ENCODE assay signal across 15 cellular contexts in the genomic region with DNA sequence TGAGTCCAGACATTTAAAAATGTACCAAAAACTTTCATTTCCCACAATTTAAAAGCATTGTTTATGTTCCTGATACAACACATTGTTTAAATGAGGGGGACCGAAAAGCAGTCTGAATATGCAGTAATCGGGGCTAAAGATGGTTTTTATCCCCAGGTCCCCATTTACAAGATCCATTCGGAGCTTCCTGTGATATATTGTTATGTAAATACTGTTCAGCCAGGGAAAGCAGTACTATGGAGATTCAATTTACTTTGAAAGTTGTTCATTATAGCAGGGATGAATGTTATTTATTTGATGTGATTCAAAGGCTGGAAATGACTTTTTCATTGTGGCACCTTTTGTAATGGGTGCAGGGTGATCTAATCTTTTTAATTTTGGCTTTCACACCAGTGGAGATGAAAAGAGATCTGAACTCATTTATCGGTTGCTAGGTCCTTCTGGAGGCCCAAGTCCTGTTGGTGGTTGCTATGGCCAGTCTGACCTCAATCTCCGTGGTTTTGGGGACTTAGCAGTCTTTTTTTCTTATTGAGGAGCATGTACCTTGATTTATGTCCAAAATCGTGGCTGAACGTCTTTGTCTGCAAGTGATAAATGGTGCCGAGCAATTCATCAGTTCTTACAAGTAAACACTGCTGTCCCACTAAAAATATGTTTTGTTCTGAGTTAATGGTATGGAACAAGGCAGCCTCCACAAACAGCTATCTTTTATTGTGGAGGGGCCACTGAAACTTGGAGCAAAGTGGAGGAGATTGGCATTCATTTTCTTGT. TPM values are rescaled to one million over a fixed set of nuclear protein-coding genes. Genes with fewer than 3 reads are reported as not detected.
A peak's percentile ranks its signal among the peaks of the same experiment; 100 is the strongest.
DNase-seq lines count a peak whose midpoint lies in the region; ATAC-seq and TF ChIP-seq lines count a peak whose summit lies in the region.
"Had no signal": no experiment of that assay in that cellular context is flagged by ENCODE, and none has a peak within 500 bp of the region (broad histone marks: within the 10 kb centered on the region; RNA-seq: fewer than 3 reads in every experiment).

No MANE protein-coding gene starts in this region.

- no peaks in the 10 kb centered on the region for H3F3A ChIP-seq in smooth muscle cell (ENCODE audit: low read depth)

- DNase-seq in NCI-H1105 treated with DMSO at 0.1 percent for 48 hours (lab: John Stamatoyannopoulos, UW): peak; percentile 76
- DNase-seq in NCI-H1105 (lab: John Stamatoyannopoulos, UW): no peak
- DNase-seq in SHP77 (lab: John Stamatoyannopoulos, UW): peak; percentile 43 to 62
- DNase-seq in smooth muscle cell (lab: John Stamatoyannopoulos, UW; ENCODE audit: unreplicated experiment): no peak
- DNase-seq in GF-D8 (lab: John Stamatoyannopoulos, UW): no peak
- DNase-seq: 8988T; activated naive CD4-positive, alpha-beta T cell treated with anti-CD3 and anti-CD28 coated beads for 36 hours; CD4-positive, alpha-beta memory T cell had no signal

- H3K9ac ChIP-seq in iPS-20b (ENCODE audit: low read depth, low read length) (peak overlapping the region; percentile 98; the same call in 1 of the 2 replicates), smooth muscle cell (ENCODE audit: low read depth) (no peak overlapping the region)

- TF ChIP-seq CTCF in smooth muscle cell (IDR thresholded peaks at IDR 0.05; ENCODE audit: borderline replicate concordance, insufficient read depth, poor library complexity, severe bottlenecking): no peak

- no peak overlapping the region for H2AFZ ChIP-seq in smooth muscle cell (ENCODE audit: low read depth)

- H3K79me2 ChIP-seq in smooth muscle cell (ENCODE audit: low read depth): no peaks in the 10 kb centered on the region

- H4K20me1 ChIP-seq in smooth muscle cell (ENCODE audit: low read depth): no peaks in the 10 kb centered on the region

- 21% methylated on average over 8 of the region's 8 CpGs for WGBS in smooth muscle cell (ENCODE audit: low lambda C conversion rate)

- H3K4me3 ChIP-seq in iPS-20b (ENCODE audit: low read length) (peak overlapping the region; percentile 98), smooth muscle cell (peak overlapping the region; percentile 45)
- H3K4me3 ChIP-seq: skin epidermis, thoracic aorta had no signal

- H3K36me3 ChIP-seq in iPS-20b (ENCODE audit: insufficient read depth, low read depth, low read length): peaks cover 7% of the 10 kb centered on the region; the same call in 1 of the 2 replicates
- no peaks in the 10 kb centered on the region for H3K36me3 ChIP-seq in smooth muscle cell (ENCODE audit: low read depth)
- H3K36me3 ChIP-seq: esophagus muscularis mucosa, thoracic aorta had no signal

- H3K27me3 ChIP-seq in iPS-20b (ENCODE audit: insufficient read depth, low read length) (peaks cover 13% of the 10 kb centered on the region), smooth muscle cell (ENCODE audit: low read depth) (peaks cover 71% of the 10 kb centered on the region)

- no peak overlapping the region for H3K4me2 ChIP-seq in smooth muscle cell

- ATAC-seq in GM21825 (IDR thresholded peaks at IDR 0.05; ENCODE audit: unreplicated experiment) (no peak), GM19035 (IDR thresholded peaks at IDR 0.05; ENCODE audit: unreplicated experiment) (no peak)

- no peaks in the 10 kb centered on the region for H3K9me3 ChIP-seq in iPS-20b (ENCODE audit: insufficient read depth, low read depth, low read length)
- H3K9me3 ChIP-seq in smooth muscle cell (replicated peaks; ENCODE audit: low read depth): no peaks in the 10 kb centered on the region
- H3K9me3 ChIP-seq: esophagus muscularis mucosa, thoracic aorta had no signal

- H3K4me1 ChIP-seq in iPS-20b (ENCODE audit: insufficient read depth, low read length): peaks cover 36% of the 10 kb centered on the region
- peaks cover 14% of the 10 kb centered on the region for H3K4me1 ChIP-seq in smooth muscle cell (ENCODE audit: low read depth)

- H3K27ac ChIP-seq in iPS-20b (ENCODE audit: low read length): peak overlapping the region; percentile 93
- H3K27ac ChIP-seq in smooth muscle cell (ENCODE audit: low read depth): no peak overlapping the region
- H3K27ac ChIP-seq: esophagus muscularis mucosa, skin epidermis, thoracic aorta had no signal

RNA-seq across cellular contexts. Expression of a gene that starts 1.8 kb away (rescaled TPM):
- total RNA-seq in smooth muscle cell: not detected in 2 replicates
- polyA plus RNA-seq in smooth muscle cell: not detected in 2 replicates
- total RNA-seq: activated CD8-positive, alpha-beta memory T cell treated with anti-CD3 and anti-CD28 coated beads for 36 hours; activated naive CD4-positive, alpha-beta T cell treated with anti-CD3 and anti-CD28 coated beads for 36 hours; CD4-positive, alpha-beta memory T cell had no signal
- polyA plus RNA-seq: CD4-positive, alpha-beta memory T cell had no signal

Comparison
In these comparisons a context has a peak if more than half of its experiments do, and no peak if none do; other contexts are left out.
1. DNase-seq: peak in NCI-H1105 treated with DMSO at 0.1 percent for 48 hours (single experiment) and SHP77 (2 of 2); none in NCI-H1105 (single experiment), smooth muscle cell (single experiment) and GF-D8 (single experiment).